Comparison of ENCODE assay signal across 1 cellular context in genomic region chr4:174377613-174378012, GRCh38.
TF ChIP-seq lines count a peak whose summit lies in the region.

No MANE protein-coding gene starts in this region.

TF ChIP-seq in GM12878, 131 proteins besides CTCF, POLR2A, EP300 and RAD21 (continued from another document):
- TF ChIP-seq USF1 (IDR thresholded peaks at IDR 0.05; ENCODE audit: borderline replicate concordance, extremely low read length, insufficient read depth, low read depth, low read length), result no peak
